In the genomic region with DNA sequence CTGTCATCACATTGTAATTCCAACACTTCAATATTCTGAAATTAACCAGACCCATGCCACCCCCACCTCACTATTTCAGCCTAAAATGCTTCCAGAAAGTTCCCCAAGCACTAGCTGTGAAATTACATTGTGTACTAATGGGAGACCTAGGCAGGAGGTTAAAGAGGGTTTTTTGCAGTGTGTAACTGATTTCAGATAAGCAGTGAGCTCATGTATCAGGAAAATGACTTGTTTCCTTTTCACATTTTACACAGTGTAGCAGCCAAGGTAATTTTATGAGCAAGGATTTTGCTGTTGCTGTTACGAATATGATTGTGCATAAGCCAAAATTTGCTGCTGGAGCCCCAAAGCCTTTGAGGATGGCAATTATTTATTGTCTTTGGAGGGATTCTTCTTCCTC, we compare ENCODE assay signal across 1 cellular context.
TF ChIP-seq lines count a peak whose summit lies in the region.

No MANE protein-coding gene starts in this region.

TF ChIP-seq in IMR-90, 13 proteins besides CTCF, POLR2A, EP300 and RAD21:
- TF ChIP-seq CEBPB (IDR thresholded peaks at IDR 0.05; ENCODE audit: low read depth, low read length) (no peak), CHD1 (IDR thresholded peaks at IDR 0.05; ENCODE audit: low read depth, low read length) (no peak), RCOR1 (IDR thresholded peaks at IDR 0.05; ENCODE audit: insufficient replicate concordance, low read length) (no peak), NFE2L2 (IDR thresholded peaks at IDR 0.05; ENCODE audit: low read depth, low read length) (no peak), BHLHE40 (IDR thresholded peaks at IDR 0.05; ENCODE audit: low read depth, low read length) (no peak), SMC3 (IDR thresholded peaks at IDR 0.05; ENCODE audit: low read depth, low read length) (no peak), FOS (IDR thresholded peaks at IDR 0.05; ENCODE audit: low read depth, low read length) (no peak), MAFK (IDR thresholded peaks at IDR 0.05; ENCODE audit: low read depth, low read length) (no peak), MXI1 (IDR thresholded peaks at IDR 0.05; ENCODE audit: borderline replicate concordance, low read depth, low read length) (no peak), RFX5 (IDR thresholded peaks at IDR 0.05; ENCODE audit: low read depth, low read length) (no peak), MAZ (IDR thresholded peaks at IDR 0.05; ENCODE audit: borderline replicate concordance, low read depth, low read length) (no peak)
- TF ChIP-seq, protein P1, sequence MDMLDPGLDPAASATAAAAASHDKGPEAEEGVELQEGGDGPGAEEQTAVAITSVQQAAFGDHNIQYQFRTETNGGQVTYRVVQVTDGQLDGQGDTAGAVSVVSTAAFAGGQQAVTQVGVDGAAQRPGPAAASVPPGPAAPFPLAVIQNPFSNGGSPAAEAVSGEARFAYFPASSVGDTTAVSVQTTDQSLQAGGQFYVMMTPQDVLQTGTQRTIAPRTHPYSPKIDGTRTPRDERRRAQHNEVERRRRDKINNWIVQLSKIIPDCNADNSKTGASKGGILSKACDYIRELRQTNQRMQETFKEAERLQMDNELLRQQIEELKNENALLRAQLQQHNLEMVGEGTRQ (IDR thresholded peaks at IDR 0.05; ENCODE audit: low read depth, low read length), result no peak
- TF ChIP-seq, protein P2, sequence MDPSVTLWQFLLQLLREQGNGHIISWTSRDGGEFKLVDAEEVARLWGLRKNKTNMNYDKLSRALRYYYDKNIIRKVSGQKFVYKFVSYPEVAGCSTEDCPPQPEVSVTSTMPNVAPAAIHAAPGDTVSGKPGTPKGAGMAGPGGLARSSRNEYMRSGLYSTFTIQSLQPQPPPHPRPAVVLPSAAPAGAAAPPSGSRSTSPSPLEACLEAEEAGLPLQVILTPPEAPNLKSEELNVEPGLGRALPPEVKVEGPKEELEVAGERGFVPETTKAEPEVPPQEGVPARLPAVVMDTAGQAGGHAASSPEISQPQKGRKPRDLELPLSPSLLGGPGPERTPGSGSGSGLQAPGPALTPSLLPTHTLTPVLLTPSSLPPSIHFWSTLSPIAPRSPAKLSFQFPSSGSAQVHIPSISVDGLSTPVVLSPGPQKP (IDR thresholded peaks at IDR 0.05; ENCODE audit: borderline replicate concordance, low read depth, low read length), result no peak
